11 cellular contexts compared by ENCODE assay signal in the genomic region with DNA sequence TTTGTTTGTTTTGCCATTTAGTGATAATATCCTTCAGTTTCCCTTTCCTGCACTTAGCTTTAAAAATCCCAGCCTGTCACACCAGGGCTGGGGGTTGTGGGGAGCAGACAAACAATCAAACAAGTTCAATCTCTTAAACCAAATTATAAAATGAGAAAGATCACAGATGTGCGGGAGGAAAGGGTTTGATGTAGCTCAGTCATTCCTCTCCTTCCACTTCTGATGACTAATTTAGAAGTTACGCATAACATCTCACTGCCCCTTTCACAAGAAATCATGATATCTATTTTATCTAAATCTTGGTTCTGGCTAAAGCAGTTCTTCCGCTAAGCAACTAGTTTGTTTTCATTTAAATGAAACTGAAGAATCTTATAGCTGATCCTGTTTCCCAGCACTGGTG. TPM values are rescaled to one million over a fixed set of nuclear protein-coding genes. Genes with fewer than 3 reads are reported as not detected.
DNase-seq lines count a peak whose midpoint lies in the region.
"Had no signal": no experiment of that assay in that cellular context is flagged by ENCODE, and none has a peak within 500 bp of the region (broad histone marks: within the 10 kb centered on the region; RNA-seq: fewer than 3 reads in every experiment).

No MANE protein-coding gene starts in this region.

- H3K27ac ChIP-seq in mesodermal cell (ENCODE audit: low read depth, low read length, severe bottlenecking), result peak overlapping the region; percentile 1

- DNase-seq in Daoy (ENCODE audit: low read depth) (peak; percentile 62), M059J (ENCODE audit: low read depth) (peak; percentile 90), amniotic epithelial cell (ENCODE audit: low read depth) (peak; percentile 97), NCI-H82 (lab: John Stamatoyannopoulos, UW) (no peak), SKM-1 (lab: John Stamatoyannopoulos, UW; ENCODE audit: unreplicated experiment) (no peak), midbrain (lab: John Stamatoyannopoulos, UW) (no peak)
- no peak for DNase-seq in central memory CD4-positive, alpha-beta T cell
- DNase-seq: activated effector memory CD4-positive, alpha-beta T cell treated with anti-CD3 and anti-CD28 coated beads, Interleukin-2, amount 50 U/mL, for 16 hours; NCI-H146; nephron progenitor cell had no signal

- no peaks in the 10 kb centered on the region for H3K9me3 ChIP-seq in mesodermal cell (ENCODE audit: control insufficient read depth, low read length)

- H3K4me3 ChIP-seq in mesodermal cell (ENCODE audit: extremely low read depth, insufficient read depth, low read length, poor library complexity, severe bottlenecking), result no peak overlapping the region

- no peaks in the 10 kb centered on the region for H3K36me3 ChIP-seq in mesodermal cell (ENCODE audit: control insufficient read depth, insufficient read depth, low read length)

- no peaks in the 10 kb centered on the region for H3K4me1 ChIP-seq in mesodermal cell (ENCODE audit: control insufficient read depth, insufficient read depth, low read length, poor library complexity, severe bottlenecking)

- 86% methylated on average over 1 of the region's 3 CpGs; no CpG with 5 or more reads in 1 of the 2 experiments for WGBS in mesodermal cell (ENCODE audit: insufficient coverage in 2 of 2), 2 experiments

RNA-seq across cellular contexts. Expression of a gene that starts 34.1 kb away (rescaled TPM):
- total RNA-seq in Daoy (2014; rRNA removed; shearing (Covaris generic)), result 47.9 and 51.6 TPM in 2 replicates
- 36.8 and 68.7 TPM in 2 replicates for total RNA-seq in M059J (2014; rRNA removed; shearing (Covaris generic))
- polyA plus RNA-seq in mesodermal cell (2013, experiment 1 of 2), result 23.2 TPM
- polyA plus RNA-seq in mesodermal cell (2013, experiment 2 of 2), result 25.7 TPM

Comparison
In these comparisons a context has a peak if more than half of its experiments do, and no peak if none do; other contexts are left out.
1. DNase-seq: peak in Daoy (single experiment), M059J (single experiment) and amniotic epithelial cell (single experiment); none in NCI-H82 (single experiment), SKM-1 (single experiment), midbrain (single experiment) and central memory CD4-positive, alpha-beta T cell (single experiment).